7 cellular contexts compared by ENCODE assay signal in genomic region chr1:148318123-148318899, GRCh38.
A peak's percentile ranks its signal among the peaks of the same experiment; 100 is the strongest.
DNase-seq lines count a peak whose midpoint lies in the region; ATAC-seq, FAIRE-seq and TF ChIP-seq lines count a peak whose summit lies in the region.

No MANE protein-coding gene starts in this region.

- peak overlapping the region; percentile 80 for H3K4me3 Mint-ChIP-seq in type B pancreatic cell

- no peak overlapping the region for H3K27ac ChIP-seq in GM12878 (ENCODE audit: control insufficient read depth, insufficient read depth)

- H3K27me3 Mint-ChIP-seq in type B pancreatic cell = peaks cover 59% of the 10 kb centered on the region

- H3K4me2 ChIP-seq in GM12878 (ENCODE audit: control insufficient read depth, insufficient read depth) = peak overlapping the region; percentile 88

- TF ChIP-seq POLR2A in GM12878 (IDR thresholded peaks at IDR 0.05; ENCODE audit: low read depth, low read length) = no peak

- H3K36me3 Mint-ChIP-seq in type B pancreatic cell = no peaks in the 10 kb centered on the region

- peaks cover 7% of the 10 kb centered on the region for H3K9me3 Mint-ChIP-seq in type B pancreatic cell

- peak overlapping the region; percentile 72 for H2AFZ ChIP-seq in GM12878 (ENCODE audit: control insufficient read depth, low read depth, low read length)

- no peaks in the 10 kb centered on the region for H4K20me1 ChIP-seq in GM12878 (ENCODE audit: control insufficient read depth, insufficient read depth)

- H3K4me3 ChIP-seq in GM12878 (peak overlapping the region; percentile 62), mononuclear cell (ENCODE audit: low read length) (peak overlapping the region; percentile 46)

- H3K4me1 ChIP-seq in GM12878 (ENCODE audit: control insufficient read depth, insufficient read depth, low read length) (peaks cover 21% of the 10 kb centered on the region), mononuclear cell (ENCODE audit: insufficient read depth, low read length) (peaks cover 32% of the 10 kb centered on the region)

- BruUV-seq in GM12878 (replicated peaks; lab: Mats Ljungman, UMichigan) = no TSS peak

- in situ Hi-C loops in GM12878 (cut with MboI) = no loop called here

- H3K27me3 ChIP-seq in GM12878 (replicated peaks in 1 of 2; ENCODE audit: control insufficient read depth in 2 of 2, insufficient read depth in 2 of 2, low read length in 1 of 2) (no peaks in the 10 kb centered on the region; a peak in 1 of 4 replicates), mononuclear cell (ENCODE audit: insufficient read depth, low read length) (no peaks in the 10 kb centered on the region)

- SMC1A ChIA-PET in GM12878 (lab: Charles Lee; ENCODE audit: uncharacterized antibody, unreplicated experiment) = interaction anchor here (0.7 kb wide), 1 partner anchor 32 kb away, joined by 4 read pairs; no protein-coding TSS in a partner anchor

- no peaks in the 10 kb centered on the region for H3K4me1 Mint-ChIP-seq in type B pancreatic cell (ENCODE audit: unreplicated experiment)

- 8% methylated on average over 39 of the region's 39 CpGs for WGBS in GM12878 (ENCODE audit: insufficient coverage, insufficient replicate concordance, low lambda C conversion rate, missing lambda C conversion rate)

- H3K36me3 ChIP-seq in GM12878 (ENCODE audit: control insufficient read depth in 2 of 2, insufficient read depth in 2 of 2, low read length in 1 of 2) = no peaks in the 10 kb centered on the region

- peak overlapping the region; percentile 25; the same call in 1 of the 2 replicates for H3K9ac ChIP-seq in GM12878 (ENCODE audit: control insufficient read depth, insufficient read depth, low read length)

- TF ChIP-seq CTCF in GM12878 (IDR thresholded peaks at IDR 0.05 in 2 of 3, conservative IDR thresholded peaks at IDR 0.05 in 1 of 3; ENCODE audit: control insufficient read depth in 2 of 3, extremely low read depth in 1 of 3, insufficient read depth in 1 of 3, low read depth in 3 of 3, low read length in 3 of 3) (no peak), type B pancreatic cell (conservative IDR thresholded peaks at IDR 0.05) (no peak)

- POLR2A ChIA-PET in GM12878 (lab: Charles Lee) = no interaction called here

- FAIRE-seq in GM12878 (lab: Jason Lieb, UNC) = no peak

- TF ChIP-seq EP300 in GM12878 (IDR thresholded peaks at IDR 0.05; ENCODE audit: borderline replicate concordance in 1 of 2, control insufficient read depth in 1 of 2, low read depth in 2 of 2, low read length in 2 of 2) = no peak

- RAD21 ChIA-PET in GM12878 (lab: Charles Lee; ENCODE audit: unreplicated experiment) = no interaction called here

- intact Hi-C loops in GM12878 (cut with micrococcal nuclease; ENCODE audit: unreplicated experiment) = no loop called here

- no peak overlapping the region for H3K27ac Mint-ChIP-seq in type B pancreatic cell

- H3K9me3 ChIP-seq in GM12878 (replicated peaks; ENCODE audit: control insufficient read depth, insufficient read depth, low read length) = no peaks in the 10 kb centered on the region
- no peaks in the 10 kb centered on the region for H3K9me3 ChIP-seq in mononuclear cell (ENCODE audit: low read depth, low read length)

- CTCF ChIA-PET in GM12878 (lab: Yijun Ruan, JAX) = no interaction called here

- no peaks in the 10 kb centered on the region for H3K79me2 ChIP-seq in GM12878 (ENCODE audit: control insufficient read depth, insufficient read depth, low read length)

- TF ChIP-seq RAD21 in GM12878 (IDR thresholded peaks at IDR 0.05; ENCODE audit: insufficient read depth, low read depth, low read length) = no peak

- DNase-seq in T follicular helper cell (ENCODE audit: low read depth) (peak; percentile 24), GM12878 (ENCODE audit: low read depth, low spot score) (peak; percentile 27), type B pancreatic cell (ENCODE audit: extremely low spot score, unreplicated experiment) (no peak), NCI-H1930 (lab: John Stamatoyannopoulos, UW) (no peak)

- ATAC-seq in GM21529 (IDR thresholded peaks at IDR 0.05; ENCODE audit: unreplicated experiment) (peak; percentile 66), GM12878 (peak; percentile 75), HG02571 (IDR thresholded peaks at IDR 0.05; ENCODE audit: unreplicated experiment) (no peak)

TF ChIP-seq in GM12878, 131 proteins besides CTCF, POLR2A, EP300 and RAD21 (continues in another document):
- 0 out of 2 replicates have a peak, but pooled peaks have one; percentile 33 for TF ChIP-seq EED (IDR thresholded peaks at IDR 0.05; ENCODE audit: low read depth)
- no peak for TF ChIP-seq IKZF1 (conservative IDR thresholded peaks at IDR 0.05)
- TF ChIP-seq NRF1 (conservative IDR thresholded peaks at IDR 0.05; ENCODE audit: low read depth, low read length) = no peak
- TF ChIP-seq KDM1A (IDR thresholded peaks at IDR 0.05; ENCODE audit: borderline replicate concordance) = no peak
- peak; percentile 23; the same call in 1 of the 2 replicates for TF ChIP-seq CREM (IDR thresholded peaks at IDR 0.05; ENCODE audit: low read depth)
- TF ChIP-seq YY1 (IDR thresholded peaks at IDR 0.05; ENCODE audit: low read depth, low read length) = peak; percentile 14; the same call in 1 of the 2 replicates
- TF ChIP-seq, protein P1, sequence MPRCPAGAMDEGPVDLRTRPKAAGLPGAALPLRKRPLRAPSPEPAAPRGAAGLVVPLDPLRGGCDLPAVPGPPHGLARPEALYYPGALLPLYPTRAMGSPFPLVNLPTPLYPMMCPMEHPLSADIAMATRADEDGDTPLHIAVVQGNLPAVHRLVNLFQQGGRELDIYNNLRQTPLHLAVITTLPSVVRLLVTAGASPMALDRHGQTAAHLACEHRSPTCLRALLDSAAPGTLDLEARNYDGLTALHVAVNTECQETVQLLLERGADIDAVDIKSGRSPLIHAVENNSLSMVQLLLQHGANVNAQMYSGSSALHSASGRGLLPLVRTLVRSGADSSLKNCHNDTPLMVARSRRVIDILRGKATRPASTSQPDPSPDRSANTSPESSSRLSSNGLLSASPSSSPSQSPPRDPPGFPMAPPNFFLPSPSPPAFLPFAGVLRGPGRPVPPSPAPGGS (IDR thresholded peaks at IDR 0.05; ENCODE audit: borderline replicate concordance, insufficient read depth, low read depth, low read length, poor library complexity, severe bottlenecking) = no peak
- TF ChIP-seq IRF4 (IDR thresholded peaks at IDR 0.05; ENCODE audit: low read depth, low read length) = 0 out of 2 replicates have a peak, but pooled peaks have one; percentile 12
- no peak for TF ChIP-seq POLR2AphosphoS5 (IDR thresholded peaks at IDR 0.05; ENCODE audit: low read length)
- TF ChIP-seq BCLAF1 (IDR thresholded peaks at IDR 0.05) = no peak
- no peak for TF ChIP-seq GATAD2B (conservative IDR thresholded peaks at IDR 0.05; ENCODE audit: low read depth)
- TF ChIP-seq, protein P2, sequence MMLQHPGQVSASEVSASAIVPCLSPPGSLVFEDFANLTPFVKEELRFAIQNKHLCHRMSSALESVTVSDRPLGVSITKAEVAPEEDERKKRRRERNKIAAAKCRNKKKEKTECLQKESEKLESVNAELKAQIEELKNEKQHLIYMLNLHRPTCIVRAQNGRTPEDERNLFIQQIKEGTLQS (IDR thresholded peaks at IDR 0.05; ENCODE audit: borderline replicate concordance, extremely low read depth, low read depth, low read length) = no peak
- TF ChIP-seq CREB1 (IDR thresholded peaks at IDR 0.05; ENCODE audit: low read depth) = peak; percentile 71; the same call in 1 of the 2 replicates
- no peak for TF ChIP-seq SPI1 (IDR thresholded peaks at IDR 0.05; ENCODE audit: borderline replicate concordance, insufficient read depth, low read depth, low read length)
- no peak for TF ChIP-seq CHD2 (IDR thresholded peaks at IDR 0.05; ENCODE audit: borderline replicate concordance, low read depth, low read length)
- TF ChIP-seq NR2C1 (IDR thresholded peaks at IDR 0.05) = no peak
- peak; percentile 76 for TF ChIP-seq CBFB (IDR thresholded peaks at IDR 0.05; ENCODE audit: low read depth)
- TF ChIP-seq MYB (IDR thresholded peaks at IDR 0.05; ENCODE audit: borderline replicate concordance, low read depth, low read length) = no peak
- TF ChIP-seq ZNF207 (IDR thresholded peaks at IDR 0.05; ENCODE audit: borderline replicate concordance) = no peak
- TF ChIP-seq IKZF2 (IDR thresholded peaks at IDR 0.05) = 0 out of 4 replicates have a peak, but pooled peaks of 1 of the 2 experiments have one; percentile 11
- TF ChIP-seq STAT3 (IDR thresholded peaks at IDR 0.05; ENCODE audit: low read depth, low read length) = no peak
- TF ChIP-seq CEBPB (IDR thresholded peaks at IDR 0.05; ENCODE audit: borderline replicate concordance in 1 of 2, low read depth in 2 of 2, low read length in 2 of 2) = no peak
- TF ChIP-seq BHLHE40 (IDR thresholded peaks at IDR 0.05; ENCODE audit: borderline replicate concordance in 1 of 2, low read depth in 2 of 2, low read length in 1 of 2) = no peak
- no peak for TF ChIP-seq EZH2 (IDR thresholded peaks at IDR 0.05; ENCODE audit: borderline replicate concordance, control insufficient read depth, low read depth, low read length)
- no peak for TF ChIP-seq ZBED1 (IDR thresholded peaks at IDR 0.05; ENCODE audit: borderline replicate concordance)
- TF ChIP-seq ZNF24 (IDR thresholded peaks at IDR 0.05) = no peak

Comparison
In these comparisons a context has a peak if more than half of its experiments do, and no peak if none do; other contexts are left out.
1. DNase-seq: peak in T follicular helper cell (single experiment) and GM12878 (single experiment); none in type B pancreatic cell (single experiment) and NCI-H1930 (0 of 2).